ENCODE assay signal across 11 cellular contexts in genomic region chr5:103894882-103895281, GRCh38.
DNase-seq lines count a peak whose midpoint lies in the region; FAIRE-seq and TF ChIP-seq lines count a peak whose summit lies in the region.
"Had no signal": no experiment of that assay in that cellular context is flagged by ENCODE, and none has a peak within 500 bp of the region (broad histone marks: within the 10 kb centered on the region; RNA-seq: fewer than 3 reads in every experiment).

No MANE protein-coding gene starts in this region.

- DNase-seq in H54 (ENCODE audit: insufficient read length, low spot score) (no peak), SHP77 treated with DMSO at 0.1 percent for 48 hours (lab: John Stamatoyannopoulos, UW) (peak; percentile 73), fibroblast of the conjunctiva (ENCODE audit: low read depth) (peak; percentile 31), skeletal muscle cell (ENCODE audit: low read depth) (peak; percentile 4), GM23248 (no peak), NOMO-1 treated with DMSO at 0.1 percent for 48 hours (lab: John Stamatoyannopoulos, UW; ENCODE audit: unreplicated experiment) (no peak), GM10266 (ENCODE audit: extremely low spot score) (no peak)
- DNase-seq: activated naive CD4-positive, alpha-beta T cell; Calu3; NCI-H446 treated with DMSO at 0.1 percent for 48 hours; stimulated activated CD8-positive, alpha-beta memory T cell treated with anti-CD3 and anti-CD28 coated beads, Interleukin-4, amount 100 ng/mL, for 48 hours had no signal

- H3K4me3 ChIP-seq in skeletal muscle cell (ENCODE audit: low read depth, low read length) (no peak overlapping the region), GM23248 (no peak overlapping the region)

- no peaks in the 10 kb centered on the region for H4K20me1 ChIP-seq in GM23248 (ENCODE audit: insufficient read depth)

- no peak overlapping the region for H3K4me2 ChIP-seq in GM23248 (ENCODE audit: unreplicated experiment)

- no peak overlapping the region for H3K27ac ChIP-seq in GM23248

- no peaks in the 10 kb centered on the region for H3F3A ChIP-seq in GM23248 (ENCODE audit: insufficient read depth)

- H2AFZ ChIP-seq in GM23248, result no peak overlapping the region

- in situ Hi-C loops in GM23248 (cut with MboI), result no loop called here

- no peaks in the 10 kb centered on the region for H3K36me3 ChIP-seq in GM23248 (ENCODE audit: low read depth)

- no peaks in the 10 kb centered on the region for H3K79me2 ChIP-seq in GM23248 (ENCODE audit: insufficient read depth)

- no peak for TF ChIP-seq POLR2A in H54 (IDR thresholded peaks at IDR 0.05; ENCODE audit: low read depth, low read length)

- H3K27me3 ChIP-seq in GM23248 (replicated peaks; ENCODE audit: insufficient read depth), result no peaks in the 10 kb centered on the region

- H3K9me2 ChIP-seq in GM23248 (ENCODE audit: insufficient read depth), result no peaks in the 10 kb centered on the region

- no peaks in the 10 kb centered on the region for H3K4me1 ChIP-seq in GM23248 (ENCODE audit: insufficient read depth)

- no peaks in the 10 kb centered on the region for H3K9me3 ChIP-seq in GM23248 (ENCODE audit: low read depth)

- no peak overlapping the region for H3K9ac ChIP-seq in GM23248

- FAIRE-seq in H54 (lab: Jason Lieb, UNC), result peak; percentile 41

- no peak for TF ChIP-seq CTCF in GM10266 (IDR thresholded peaks at IDR 0.05; ENCODE audit: control insufficient read depth, insufficient read depth, low read depth, missing control alignments)

Comparison
In these comparisons a context has a peak if more than half of its experiments do, and no peak if none do; other contexts are left out.
1. DNase-seq: peak in SHP77 treated with DMSO at 0.1 percent for 48 hours (single experiment), fibroblast of the conjunctiva (single experiment) and skeletal muscle cell (single experiment); none in H54 (single experiment), GM23248 (single experiment), NOMO-1 treated with DMSO at 0.1 percent for 48 hours (single experiment) and GM10266 (single experiment).